33 cellular contexts compared by ENCODE assay signal in genomic region chr11:126945319-126945718, GRCh38. TPM values are rescaled to one million over a fixed set of nuclear protein-coding genes. Genes with fewer than 3 reads are reported as not detected.
"Had no signal": no experiment of that assay in that cellular context is flagged by ENCODE, and none has a peak within 500 bp of the region (broad histone marks: within the 10 kb centered on the region; RNA-seq: fewer than 3 reads in every experiment).

No MANE protein-coding gene starts in this region.

- H3K79me2 ChIP-seq: parathyroid adenoma had no signal

- H3K27me3 ChIP-seq: ascending aorta, gastrocnemius medialis, right atrium auricular region, upper lobe of right lung had no signal

- H3K36me3 ChIP-seq: ascending aorta, cardiac muscle cell, gastrocnemius medialis, right atrium auricular region, upper lobe of right lung had no signal

- H3K9me3 Mint-ChIP-seq: activated naive CD4-positive, alpha-beta T cell treated with anti-CD3 and anti-CD28 coated beads for 36 hours; activated naive CD8-positive, alpha-beta T cell treated with anti-CD3 and anti-CD28 coated beads, Interleukin-2, amount 10 ng/mL, durations not matched to agents 7 days and 5 days; activated T-helper 1 cell treated with anti-CD3 and anti-CD28 coated beads, Interleukin-12 subunit alpha, Interleukin-12 subunit beta, Interleukin-2, Interleukin-4 antibody, amounts not matched to agents 30 ng/mL and 10 ng/mL and 1 ng/mL, durations not matched to agents 14 hours and 24 hours and 36 hours; effector memory CD8-positive, alpha-beta T cell; stimulated activated memory B cell treated with anti-CD40 and anti-IgM and Interleukin-4, amounts not matched to agents 10 μg/mL and 1 μg/mL and 100 μg/mL, for 72 hours; stimulated activated naive CD8-positive, alpha-beta T cell treated with anti-CD3 and anti-CD28 coated beads, Interleukin-15, amount 100 ng/mL, for 72 hours; T-helper 2 cell treated with Interferon-gamma antibody and Interleukin-4, amounts not matched to agents 5 μg/mL and 100 μg/mL, for 36 hours had no signal

- ATAC-seq: effector memory CD8-positive, alpha-beta T cell; gastrocnemius medialis; left cardiac atrium; naive thymus-derived CD4-positive, alpha-beta T cell; psoas muscle; stimulated activated memory B cell treated with anti-CD40 and anti-IgM and Interleukin-4, amounts not matched to agents 10 μg/mL and 1 μg/mL and 100 μg/mL, for 72 hours; stimulated activated naive CD8-positive, alpha-beta T cell treated with anti-CD3 and anti-CD28 coated beads, Interleukin-15, amount 100 ng/mL, for 72 hours; upper lobe of right lung had no signal

- H3K9ac ChIP-seq: parathyroid adenoma had no signal

- H3K4me1 ChIP-seq: ascending aorta, gastrocnemius medialis, parathyroid adenoma, psoas muscle, right atrium auricular region, upper lobe of right lung had no signal

- H3K27ac Mint-ChIP-seq: activated naive CD4-positive, alpha-beta T cell treated with anti-CD3 and anti-CD28 coated beads for 36 hours; activated naive CD8-positive, alpha-beta T cell treated with anti-CD3 and anti-CD28 coated beads, Interleukin-2, amount 10 ng/mL, durations not matched to agents 7 days and 5 days; activated T-helper 1 cell treated with anti-CD3 and anti-CD28 coated beads, Interleukin-12 subunit alpha, Interleukin-12 subunit beta, Interleukin-2, Interleukin-4 antibody, amounts not matched to agents 30 ng/mL and 10 ng/mL and 1 ng/mL, durations not matched to agents 14 hours and 24 hours and 36 hours; brain; effector memory CD8-positive, alpha-beta T cell; naive thymus-derived CD4-positive, alpha-beta T cell; stimulated activated memory B cell treated with anti-CD40 and anti-IgM and Interleukin-4, amounts not matched to agents 10 μg/mL and 1 μg/mL and 100 μg/mL, for 72 hours; stimulated activated naive CD8-positive, alpha-beta T cell treated with anti-CD3 and anti-CD28 coated beads, Interleukin-15, amount 100 ng/mL, for 72 hours; T-helper 2 cell treated with Interferon-gamma antibody and Interleukin-4, amounts not matched to agents 5 μg/mL and 100 μg/mL, for 36 hours had no signal

- H3K27me3 Mint-ChIP-seq: activated naive CD8-positive, alpha-beta T cell treated with anti-CD3 and anti-CD28 coated beads, Interleukin-2, amount 10 ng/mL, durations not matched to agents 7 days and 5 days; brain; stimulated activated memory B cell treated with anti-CD40 and anti-IgM and Interleukin-4, amounts not matched to agents 10 μg/mL and 1 μg/mL and 100 μg/mL, for 72 hours; stimulated activated naive CD8-positive, alpha-beta T cell treated with anti-CD3 and anti-CD28 coated beads, Interleukin-15, amount 100 ng/mL, for 72 hours had no signal

- H3K36me3 Mint-ChIP-seq: activated naive CD8-positive, alpha-beta T cell treated with anti-CD3 and anti-CD28 coated beads, Interleukin-2, amount 10 ng/mL, durations not matched to agents 7 days and 5 days; brain; naive thymus-derived CD4-positive, alpha-beta T cell; stimulated activated memory B cell treated with anti-CD40 and anti-IgM and Interleukin-4, amounts not matched to agents 10 μg/mL and 1 μg/mL and 100 μg/mL, for 72 hours had no signal

- H3K4me1 Mint-ChIP-seq: activated naive CD8-positive, alpha-beta T cell treated with anti-CD3 and anti-CD28 coated beads, Interleukin-2, amount 10 ng/mL, durations not matched to agents 7 days and 5 days; naive thymus-derived CD4-positive, alpha-beta T cell; stimulated activated memory B cell treated with anti-CD40 and anti-IgM and Interleukin-4, amounts not matched to agents 10 μg/mL and 1 μg/mL and 100 μg/mL, for 72 hours; stimulated activated naive CD8-positive, alpha-beta T cell treated with anti-CD3 and anti-CD28 coated beads, Interleukin-15, amount 100 ng/mL, for 72 hours had no signal

- H3K4me3 Mint-ChIP-seq: activated naive CD4-positive, alpha-beta T cell treated with anti-CD3 and anti-CD28 coated beads for 36 hours; activated naive CD8-positive, alpha-beta T cell treated with anti-CD3 and anti-CD28 coated beads, Interleukin-2, amount 10 ng/mL, durations not matched to agents 7 days and 5 days; activated T-helper 1 cell treated with anti-CD3 and anti-CD28 coated beads, Interleukin-12 subunit alpha, Interleukin-12 subunit beta, Interleukin-2, Interleukin-4 antibody, amounts not matched to agents 30 ng/mL and 10 ng/mL and 1 ng/mL, durations not matched to agents 14 hours and 24 hours and 36 hours; effector memory CD8-positive, alpha-beta T cell; naive thymus-derived CD4-positive, alpha-beta T cell; neural crest cell; stimulated activated memory B cell treated with anti-CD40 and anti-IgM and Interleukin-4, amounts not matched to agents 10 μg/mL and 1 μg/mL and 100 μg/mL, for 72 hours; stimulated activated naive CD8-positive, alpha-beta T cell treated with anti-CD3 and anti-CD28 coated beads, Interleukin-15, amount 100 ng/mL, for 72 hours; T-helper 2 cell treated with Interferon-gamma antibody and Interleukin-4, amounts not matched to agents 5 μg/mL and 100 μg/mL, for 36 hours had no signal

- H3K4me2 ChIP-seq: smooth muscle cell had no signal

- H3K9me3 ChIP-seq: ascending aorta, gastrocnemius medialis, psoas muscle, right atrium auricular region, upper lobe of right lung had no signal

- H3K27ac ChIP-seq: ascending aorta, cardiac muscle cell, gastrocnemius medialis, parathyroid adenoma, psoas muscle, right atrium auricular region, upper lobe of right lung had no signal

- H2AFZ ChIP-seq: parathyroid adenoma had no signal

- DNase-seq: activated CD4-positive, alpha-beta T cell treated with anti-CD3 and anti-CD28 coated beads for 48 hours; activated CD4-positive, alpha-beta T cell treated with anti-CD3 and anti-CD28 coated beads, Interleukin-2, amount 50 U/mL, for 48 hours; activated CD8-positive, alpha-beta memory T cell treated with anti-CD3 and anti-CD28 coated beads for 24 hours; activated effector memory CD4-positive, alpha-beta T cell treated with anti-CD3 and anti-CD28 coated beads, Interleukin-2, amount 50 U/mL, for 16 hours; activated naive CD4-positive, alpha-beta T cell treated with anti-CD3 and anti-CD28 coated beads for 36 hours; activated naive CD8-positive, alpha-beta T cell treated with anti-CD3 and anti-CD28 coated beads, Interleukin-2, amount 10 ng/mL, durations not matched to agents 7 days and 5 days; activated T-cell treated with anti-CD3 and anti-CD28 coated beads, Interleukin-2, amount 50 U/mL, for 1 hour; cortex of kidney; effector memory CD8-positive, alpha-beta T cell; erythroblast; gastrocnemius medialis; glutamatergic neuron; left cardiac atrium; midbrain; naive thymus-derived CD4-positive, alpha-beta T cell; occipital lobe; psoas muscle; stimulated activated CD4-positive, alpha-beta T cell treated with anti-CD3 and anti-CD28 coated beads, Interleukin-1b, Interleukin-23, amount 100 ng/mL, for 48 hours; stimulated activated CD4-positive, alpha-beta T cell treated with anti-CD3 and anti-CD28 coated beads, Interleukin-4, amount 100 ng/mL, for 4 hours; stimulated activated CD8-positive, alpha-beta memory T cell treated with anti-CD3 and anti-CD28 coated beads, Interleukin-4, amount 100 ng/mL, for 48 hours; stimulated activated naive CD8-positive, alpha-beta T cell treated with anti-CD3 and anti-CD28 coated beads, Interleukin-15, amount 100 ng/mL, for 72 hours; substantia nigra; upper lobe of right lung had no signal

- H3K4me3 ChIP-seq: ascending aorta, cardiac muscle cell, gastrocnemius medialis, psoas muscle, right atrium auricular region, smooth muscle cell, upper lobe of right lung had no signal

RNA-seq across cellular contexts. Expression of gene KIRREL3, which starts 55.3 kb away (rescaled TPM):
- total RNA-seq: activated naive CD4-positive, alpha-beta T cell treated with anti-CD3 and anti-CD28 coated beads for 36 hours; activated naive CD8-positive, alpha-beta T cell treated with anti-CD3 and anti-CD28 coated beads, Interleukin-2, amount 10 ng/mL, durations not matched to agents 7 days and 5 days; activated T-helper 1 cell treated with anti-CD3 and anti-CD28 coated beads, Interleukin-12 subunit alpha, Interleukin-12 subunit beta, Interleukin-2, Interleukin-4 antibody, amounts not matched to agents 30 ng/mL and 10 ng/mL and 1 ng/mL, durations not matched to agents 14 hours and 24 hours and 36 hours; ascending aorta; naive thymus-derived CD4-positive, alpha-beta T cell; psoas muscle; smooth muscle cell; upper lobe of right lung had no signal
